In the genomic region with DNA sequence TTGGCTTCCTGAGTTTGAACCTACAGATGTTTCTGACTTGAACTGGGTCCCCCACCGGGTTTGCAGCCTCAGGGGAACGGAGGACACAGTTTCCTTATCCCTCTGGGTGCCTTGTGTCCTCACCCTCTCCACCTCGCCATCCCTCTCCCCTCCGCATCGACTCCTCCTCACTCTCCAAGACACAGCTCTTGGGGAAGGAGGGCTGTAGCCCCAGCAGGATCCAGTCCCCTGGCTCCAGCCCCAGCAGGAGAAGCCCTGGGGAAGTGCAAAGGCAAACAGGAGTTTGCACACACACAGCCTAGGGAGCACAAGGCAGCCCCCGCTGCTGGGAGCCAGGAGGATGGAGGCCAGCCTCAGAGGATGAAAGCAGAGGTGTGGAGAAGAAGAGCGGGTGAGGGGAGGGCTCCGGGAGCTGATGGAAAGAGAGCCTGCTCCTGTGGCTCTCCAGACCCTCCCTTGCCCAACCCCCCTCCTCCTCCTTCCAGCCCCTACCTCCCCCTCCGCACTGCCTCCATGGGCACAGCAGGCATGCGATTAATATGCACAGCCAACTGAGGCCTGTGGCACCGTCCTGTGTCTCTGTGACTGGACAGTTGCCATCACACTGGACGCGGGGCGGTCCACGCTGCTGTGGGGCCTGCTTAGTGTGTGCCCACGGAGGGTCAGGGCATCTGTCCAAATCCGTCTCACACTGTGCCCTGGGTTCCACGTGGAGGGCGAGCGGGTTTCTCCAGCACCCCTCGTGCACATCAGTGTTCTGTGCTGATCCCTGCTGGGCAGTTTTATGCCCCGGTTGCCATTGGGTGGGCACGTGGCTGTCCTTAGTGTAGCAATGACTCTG, we compare ENCODE assay signal across 15 cellular contexts.
"Had no signal": no experiment of that assay in that cellular context is flagged by ENCODE, and none has a peak within 500 bp of the region (broad histone marks: within the 10 kb centered on the region; RNA-seq: fewer than 3 reads in every experiment).

No MANE protein-coding gene starts in this region.

- H3K9me3 Mint-ChIP-seq: dendritic cell treated with granulocyte-macrophage colony-stimulating factor and Interleukin-4, amounts not matched to agents 40 ng/mL and 50 ng/mL, for 4 days; mesothelial cell of epicardium; stimulated activated naive CD8-positive, alpha-beta T cell treated with anti-CD3 and anti-CD28 coated beads, Interleukin-15, amount 100 ng/mL, for 72 hours; T-helper 2 cell treated with Interferon-gamma antibody and Interleukin-4, amounts not matched to agents 5 μg/mL and 100 μg/mL, for 36 hours had no signal

- H3K27ac Mint-ChIP-seq: dendritic cell treated with granulocyte-macrophage colony-stimulating factor and Interleukin-4, amounts not matched to agents 40 ng/mL and 50 ng/mL, for 4 days; immature natural killer cell; mesothelial cell of epicardium; stimulated activated naive CD8-positive, alpha-beta T cell treated with anti-CD3 and anti-CD28 coated beads, Interleukin-15, amount 100 ng/mL, for 72 hours; T-helper 2 cell treated with Interferon-gamma antibody and Interleukin-4, amounts not matched to agents 5 μg/mL and 100 μg/mL, for 36 hours had no signal

- H3K4me3 Mint-ChIP-seq: dendritic cell treated with granulocyte-macrophage colony-stimulating factor and Interleukin-4, amounts not matched to agents 40 ng/mL and 50 ng/mL, for 4 days; immature natural killer cell; mesothelial cell of epicardium; stimulated activated naive CD8-positive, alpha-beta T cell treated with anti-CD3 and anti-CD28 coated beads, Interleukin-15, amount 100 ng/mL, for 72 hours; T-helper 2 cell treated with Interferon-gamma antibody and Interleukin-4, amounts not matched to agents 5 μg/mL and 100 μg/mL, for 36 hours had no signal

- H3K36me3 Mint-ChIP-seq: immature natural killer cell, mesothelial cell of epicardium had no signal

- H3K4me1 Mint-ChIP-seq: immature natural killer cell; stimulated activated naive CD8-positive, alpha-beta T cell treated with anti-CD3 and anti-CD28 coated beads, Interleukin-15, amount 100 ng/mL, for 72 hours had no signal

- H3K36me3 ChIP-seq: neutrophil had no signal

- DNase-seq: activated CD4-positive, alpha-beta T cell treated with anti-CD3 and anti-CD28 coated beads, Interleukin-2, amount 50 U/mL, for 1 hour; activated CD4-positive, CD25-positive, alpha-beta regulatory T cell; activated naive CD4-positive, alpha-beta T cell treated with Interleukin-2 at 50 U/mL for 16 hours; anterior cingulate cortex; cerebellar nuclear complex; effector memory CD4-positive, alpha-beta T cell; foreskin melanocyte; immature natural killer cell; stimulated activated naive CD8-positive, alpha-beta T cell treated with anti-CD3 and anti-CD28 coated beads, Interleukin-15, amount 100 ng/mL, for 72 hours had no signal

- H3K4me3 ChIP-seq: smooth muscle cell had no signal

- H3K9me3 ChIP-seq: neutrophil had no signal

- H3K27ac ChIP-seq: epithelial cell of prostate, neutrophil had no signal

- H3K4me2 ChIP-seq: smooth muscle cell had no signal
